ENCODE assay signal across 1 cellular context in the genomic region with DNA sequence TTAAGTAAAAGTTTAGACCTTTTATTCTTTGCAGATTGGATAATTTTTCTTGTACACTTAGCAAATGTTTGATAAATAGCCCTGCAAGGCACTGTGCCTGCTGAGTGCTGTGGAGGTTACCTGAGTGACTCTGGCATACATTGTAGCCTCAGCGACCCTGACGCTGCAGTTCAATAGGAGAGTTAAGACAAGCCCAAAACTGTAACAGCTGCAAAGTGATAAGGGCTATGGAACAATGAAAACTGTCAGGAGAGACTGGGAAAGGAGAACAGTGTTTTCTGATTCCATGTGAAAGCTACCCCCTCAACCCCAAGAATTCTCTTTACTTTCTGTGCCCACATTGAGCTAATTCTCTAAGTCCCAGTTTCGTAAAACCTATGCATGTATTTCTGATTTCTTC.
TF ChIP-seq lines count a peak whose summit lies in the region.

No MANE protein-coding gene starts in this region.

TF ChIP-seq in GM23338, 12 proteins besides CTCF, POLR2A, EP300 and RAD21:
- TF ChIP-seq CREB1 (CRISPR knock-in tag; IDR thresholded peaks at IDR 0.05; ENCODE audit: low read depth) (no peak), POLR2AphosphoS5 (IDR thresholded peaks at IDR 0.05; ENCODE audit: low read depth) (no peak), JUNB (IDR thresholded peaks at IDR 0.05; ENCODE audit: unreplicated experiment) (no peak), ZNF331 (CRISPR knock-in tag; IDR thresholded peaks at IDR 0.05; ENCODE audit: low read depth) (no peak), EZH2phosphoT487 (IDR thresholded peaks at IDR 0.05; ENCODE audit: unreplicated experiment) (no peak), EZH2 (IDR thresholded peaks at IDR 0.05; ENCODE audit: low read depth, unreplicated experiment) (no peak), ZNF114 (CRISPR knock-in tag; IDR thresholded peaks at IDR 0.05) (no peak), NANOG (IDR thresholded peaks at IDR 0.05; ENCODE audit: borderline replicate concordance) (no peak), STAT1 (IDR thresholded peaks at IDR 0.05; ENCODE audit: unreplicated experiment) (no peak)
- TF ChIP-seq, protein P1, sequence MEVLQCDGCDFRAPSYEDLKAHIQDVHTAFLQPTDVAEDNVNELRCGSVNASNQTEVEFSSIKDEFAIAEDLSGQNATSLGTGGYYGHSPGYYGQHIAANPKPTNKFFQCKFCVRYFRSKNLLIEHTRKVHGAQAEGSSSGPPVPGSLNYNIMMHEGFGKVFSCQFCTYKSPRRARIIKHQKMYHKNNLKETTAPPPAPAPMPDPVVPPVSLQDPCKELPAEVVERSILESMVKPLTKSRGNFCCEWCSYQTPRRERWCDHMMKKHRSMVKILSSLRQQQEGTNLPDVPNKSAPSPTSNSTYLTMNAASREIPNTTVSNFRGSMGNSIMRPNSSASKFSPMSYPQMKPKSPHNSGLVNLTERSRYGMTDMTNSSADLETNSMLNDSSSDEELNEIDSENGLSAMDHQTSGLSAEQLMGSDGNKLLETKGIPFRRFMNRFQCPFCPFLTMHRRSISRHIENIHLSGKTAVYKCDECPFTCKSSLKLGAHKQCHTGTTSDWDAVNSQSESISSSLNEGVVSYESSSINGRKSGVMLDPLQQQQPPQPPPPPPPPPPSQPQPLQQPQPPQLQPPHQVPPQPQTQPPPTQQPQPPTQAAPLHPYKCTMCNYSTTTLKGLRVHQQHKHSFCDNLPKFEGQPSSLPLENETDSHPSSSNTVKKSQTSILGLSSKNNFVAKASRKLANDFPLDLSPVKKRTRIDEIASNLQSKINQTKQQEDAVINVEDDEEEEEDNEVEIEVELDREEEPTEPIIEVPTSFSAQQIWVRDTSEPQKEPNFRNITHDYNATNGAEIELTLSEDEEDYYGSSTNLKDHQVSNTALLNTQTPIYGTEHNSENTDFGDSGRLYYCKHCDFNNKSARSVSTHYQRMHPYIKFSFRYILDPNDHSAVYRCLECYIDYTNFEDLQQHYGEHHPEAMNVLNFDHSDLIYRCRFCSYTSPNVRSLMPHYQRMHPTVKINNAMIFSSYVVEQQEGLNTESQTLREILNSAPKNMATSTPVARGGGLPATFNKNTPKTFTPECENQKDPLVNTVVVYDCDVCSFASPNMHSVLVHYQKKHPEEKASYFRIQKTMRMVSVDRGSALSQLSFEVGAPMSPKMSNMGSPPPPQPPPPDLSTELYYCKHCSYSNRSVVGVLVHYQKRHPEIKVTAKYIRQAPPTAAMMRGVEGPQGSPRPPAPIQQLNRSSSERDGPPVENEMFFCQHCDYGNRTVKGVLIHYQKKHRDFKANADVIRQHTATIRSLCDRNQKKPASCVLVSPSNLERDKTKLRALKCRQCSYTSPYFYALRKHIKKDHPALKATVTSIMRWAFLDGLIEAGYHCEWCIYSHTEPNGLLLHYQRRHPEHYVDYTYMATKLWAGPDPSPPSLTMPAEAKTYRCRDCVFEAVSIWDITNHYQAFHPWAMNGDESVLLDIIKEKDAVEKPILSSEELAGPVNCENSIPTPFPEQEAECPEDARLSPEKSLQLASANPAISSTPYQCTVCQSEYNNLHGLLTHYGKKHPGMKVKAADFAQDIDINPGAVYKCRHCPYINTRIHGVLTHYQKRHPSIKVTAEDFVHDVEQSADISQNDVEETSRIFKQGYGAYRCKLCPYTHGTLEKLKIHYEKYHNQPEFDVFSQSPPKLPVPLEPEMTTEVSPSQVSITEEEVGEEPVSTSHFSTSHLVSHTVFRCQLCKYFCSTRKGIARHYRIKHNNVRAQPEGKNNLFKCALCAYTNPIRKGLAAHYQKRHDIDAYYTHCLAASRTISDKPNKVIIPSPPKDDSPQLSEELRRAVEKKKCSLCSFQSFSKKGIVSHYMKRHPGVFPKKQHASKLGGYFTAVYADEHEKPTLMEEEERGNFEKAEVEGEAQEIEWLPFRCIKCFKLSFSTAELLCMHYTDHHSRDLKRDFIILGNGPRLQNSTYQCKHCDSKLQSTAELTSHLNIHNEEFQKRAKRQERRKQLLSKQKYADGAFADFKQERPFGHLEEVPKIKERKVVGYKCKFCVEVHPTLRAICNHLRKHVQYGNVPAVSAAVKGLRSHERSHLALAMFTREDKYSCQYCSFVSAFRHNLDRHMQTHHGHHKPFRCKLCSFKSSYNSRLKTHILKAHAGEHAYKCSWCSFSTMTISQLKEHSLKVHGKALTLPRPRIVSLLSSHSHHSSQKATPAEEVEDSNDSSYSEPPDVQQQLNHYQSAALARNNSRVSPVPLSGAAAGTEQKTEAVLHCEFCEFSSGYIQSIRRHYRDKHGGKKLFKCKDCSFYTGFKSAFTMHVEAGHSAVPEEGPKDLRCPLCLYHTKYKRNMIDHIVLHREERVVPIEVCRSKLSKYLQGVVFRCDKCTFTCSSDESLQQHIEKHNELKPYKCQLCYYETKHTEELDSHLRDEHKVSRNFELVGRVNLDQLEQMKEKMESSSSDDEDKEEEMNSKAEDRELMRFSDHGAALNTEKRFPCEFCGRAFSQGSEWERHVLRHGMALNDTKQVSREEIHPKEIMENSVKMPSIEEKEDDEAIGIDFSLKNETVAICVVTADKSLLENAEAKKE (CRISPR knock-in tag; IDR thresholded peaks at IDR 0.05): no peak
- TF ChIP-seq, protein P2, sequence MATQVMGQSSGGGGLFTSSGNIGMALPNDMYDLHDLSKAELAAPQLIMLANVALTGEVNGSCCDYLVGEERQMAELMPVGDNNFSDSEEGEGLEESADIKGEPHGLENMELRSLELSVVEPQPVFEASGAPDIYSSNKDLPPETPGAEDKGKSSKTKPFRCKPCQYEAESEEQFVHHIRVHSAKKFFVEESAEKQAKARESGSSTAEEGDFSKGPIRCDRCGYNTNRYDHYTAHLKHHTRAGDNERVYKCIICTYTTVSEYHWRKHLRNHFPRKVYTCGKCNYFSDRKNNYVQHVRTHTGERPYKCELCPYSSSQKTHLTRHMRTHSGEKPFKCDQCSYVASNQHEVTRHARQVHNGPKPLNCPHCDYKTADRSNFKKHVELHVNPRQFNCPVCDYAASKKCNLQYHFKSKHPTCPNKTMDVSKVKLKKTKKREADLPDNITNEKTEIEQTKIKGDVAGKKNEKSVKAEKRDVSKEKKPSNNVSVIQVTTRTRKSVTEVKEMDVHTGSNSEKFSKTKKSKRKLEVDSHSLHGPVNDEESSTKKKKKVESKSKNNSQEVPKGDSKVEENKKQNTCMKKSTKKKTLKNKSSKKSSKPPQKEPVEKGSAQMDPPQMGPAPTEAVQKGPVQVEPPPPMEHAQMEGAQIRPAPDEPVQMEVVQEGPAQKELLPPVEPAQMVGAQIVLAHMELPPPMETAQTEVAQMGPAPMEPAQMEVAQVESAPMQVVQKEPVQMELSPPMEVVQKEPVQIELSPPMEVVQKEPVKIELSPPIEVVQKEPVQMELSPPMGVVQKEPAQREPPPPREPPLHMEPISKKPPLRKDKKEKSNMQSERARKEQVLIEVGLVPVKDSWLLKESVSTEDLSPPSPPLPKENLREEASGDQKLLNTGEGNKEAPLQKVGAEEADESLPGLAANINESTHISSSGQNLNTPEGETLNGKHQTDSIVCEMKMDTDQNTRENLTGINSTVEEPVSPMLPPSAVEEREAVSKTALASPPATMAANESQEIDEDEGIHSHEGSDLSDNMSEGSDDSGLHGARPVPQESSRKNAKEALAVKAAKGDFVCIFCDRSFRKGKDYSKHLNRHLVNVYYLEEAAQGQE (IDR thresholded peaks at IDR 0.05; ENCODE audit: unreplicated experiment): no peak
- TF ChIP-seq, protein P3, sequence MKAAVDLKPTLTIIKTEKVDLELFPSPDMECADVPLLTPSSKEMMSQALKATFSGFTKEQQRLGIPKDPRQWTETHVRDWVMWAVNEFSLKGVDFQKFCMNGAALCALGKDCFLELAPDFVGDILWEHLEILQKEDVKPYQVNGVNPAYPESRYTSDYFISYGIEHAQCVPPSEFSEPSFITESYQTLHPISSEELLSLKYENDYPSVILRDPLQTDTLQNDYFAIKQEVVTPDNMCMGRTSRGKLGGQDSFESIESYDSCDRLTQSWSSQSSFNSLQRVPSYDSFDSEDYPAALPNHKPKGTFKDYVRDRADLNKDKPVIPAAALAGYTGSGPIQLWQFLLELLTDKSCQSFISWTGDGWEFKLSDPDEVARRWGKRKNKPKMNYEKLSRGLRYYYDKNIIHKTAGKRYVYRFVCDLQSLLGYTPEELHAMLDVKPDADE (IDR thresholded peaks at IDR 0.05): no peak
